8 cellular contexts compared by ENCODE assay signal in genomic region chr6:170584954-170585498, GRCh38.
A peak's percentile ranks its signal among the peaks of the same experiment; 100 is the strongest.
DNase-seq lines count a peak whose midpoint lies in the region; ATAC-seq lines count a peak whose summit lies in the region.

No MANE protein-coding gene starts in this region.

- peak overlapping the region; percentile 33 for H3K27ac ChIP-seq in subcutaneous abdominal adipose tissue (ENCODE audit: low read depth, low read length)

- H3K27ac Mint-ChIP-seq in stimulated activated naive CD8-positive, alpha-beta T cell treated with anti-CD3 and anti-CD28 coated beads, Interleukin-15, Interleukin-2, amounts not matched to agents 100 ng/mL and 50 ng/mL, for 24 hours: peak overlapping the region; percentile 93
- H3K27ac Mint-ChIP-seq in activated naive CD8-positive, alpha-beta T cell: peak overlapping the region; percentile 95

- peaks cover 5% of the 10 kb centered on the region for H3K9me3 Mint-ChIP-seq in stimulated activated naive CD8-positive, alpha-beta T cell treated with anti-CD3 and anti-CD28 coated beads, Interleukin-15, Interleukin-2, amounts not matched to agents 100 ng/mL and 50 ng/mL, for 24 hours
- H3K9me3 Mint-ChIP-seq in activated naive CD8-positive, alpha-beta T cell (ENCODE audit: low read depth): no peaks in the 10 kb centered on the region

- peaks cover 40% of the 10 kb centered on the region for H3K36me3 Mint-ChIP-seq in stimulated activated naive CD8-positive, alpha-beta T cell treated with anti-CD3 and anti-CD28 coated beads, Interleukin-15, Interleukin-2, amounts not matched to agents 100 ng/mL and 50 ng/mL, for 24 hours (ENCODE audit: low read depth)
- peaks cover 2% of the 10 kb centered on the region for H3K36me3 Mint-ChIP-seq in activated naive CD8-positive, alpha-beta T cell

- H3K36me3 ChIP-seq in subcutaneous abdominal adipose tissue (ENCODE audit: control insufficient read depth in 5 of 5, insufficient read depth in 5 of 5, low read length in 5 of 5): peaks cover 9 to 28% (median 22%) of the 10 kb centered on the region in 5 donors

- no peaks in the 10 kb centered on the region for H3K9me3 ChIP-seq in subcutaneous abdominal adipose tissue (ENCODE audit: control insufficient read depth in 5 of 5, low read length in 5 of 5)

- ATAC-seq in stimulated activated naive CD8-positive, alpha-beta T cell treated with anti-CD3 and anti-CD28 coated beads, Interleukin-15, Interleukin-2, amounts not matched to agents 100 U/mL and 50 U/mL, for 24 hours: no peak
- ATAC-seq in HG03135 (IDR thresholded peaks at IDR 0.05; ENCODE audit: unreplicated experiment): peak; percentile 32

- peak overlapping the region; percentile 99 for H3K4me3 Mint-ChIP-seq in stimulated activated naive CD8-positive, alpha-beta T cell treated with anti-CD3 and anti-CD28 coated beads, Interleukin-15, Interleukin-2, amounts not matched to agents 100 ng/mL and 50 ng/mL, for 24 hours
- peak overlapping the region; percentile 98 for H3K4me3 Mint-ChIP-seq in activated naive CD8-positive, alpha-beta T cell

- peaks cover 36% of the 10 kb centered on the region for H3K4me1 Mint-ChIP-seq in stimulated activated naive CD8-positive, alpha-beta T cell treated with anti-CD3 and anti-CD28 coated beads, Interleukin-15, Interleukin-2, amounts not matched to agents 100 ng/mL and 50 ng/mL, for 24 hours (ENCODE audit: low read depth)
- H3K4me1 Mint-ChIP-seq in activated naive CD8-positive, alpha-beta T cell (ENCODE audit: low read depth): peaks cover 31% of the 10 kb centered on the region

- H3K4me1 ChIP-seq in subcutaneous abdominal adipose tissue (ENCODE audit: control insufficient read depth in 5 of 5, insufficient read depth in 5 of 5, low read length in 5 of 5): peaks cover 2 to 21% (median 18%) of the 10 kb centered on the region in 5 donors

- H3K4me3 ChIP-seq in subcutaneous abdominal adipose tissue (ENCODE audit: low read depth in 1 of 5, low read length in 5 of 5): peak overlapping the region; percentile 73 to 98 (median 91)

- peak overlapping the region in 4 of 5 donors; percentile 88 to 94 (median 92) for H3K9ac ChIP-seq in subcutaneous abdominal adipose tissue (ENCODE audit: low read length in 5 of 5)

- H3K27me3 ChIP-seq in subcutaneous abdominal adipose tissue (ENCODE audit: control insufficient read depth in 5 of 5, insufficient read depth in 4 of 5, low read length in 5 of 5): no peaks in the 10 kb centered on the region

- no peaks in the 10 kb centered on the region for H3K27me3 Mint-ChIP-seq in stimulated activated naive CD8-positive, alpha-beta T cell treated with anti-CD3 and anti-CD28 coated beads, Interleukin-15, Interleukin-2, amounts not matched to agents 100 ng/mL and 50 ng/mL, for 24 hours
- no peaks in the 10 kb centered on the region for H3K27me3 Mint-ChIP-seq in activated naive CD8-positive, alpha-beta T cell

- no peak for DNase-seq in stimulated activated naive CD8-positive, alpha-beta T cell treated with anti-CD3 and anti-CD28 coated beads, Interleukin-15, Interleukin-2, amounts not matched to agents 100 U/mL and 50 U/mL, for 24 hours
- DNase-seq in iPS-NIHi7 (ENCODE audit: extremely low spot score) (peak; percentile 43), NCI-H2227 treated with DMSO at 0.1 percent for 48 hours (lab: John Stamatoyannopoulos, UW) (no peak)
- DNase-seq in activated CD4-positive, alpha-beta T cell treated with anti-CD3 and anti-CD28 coated beads, Interleukin-2, amount 50 U/mL, for 48 hours: no peak
